11 cellular contexts compared by ENCODE assay signal in genomic region chr20:21513181-21513663, GRCh38. TPM values are rescaled to one million over a fixed set of nuclear protein-coding genes. Genes with fewer than 3 reads are reported as not detected.
DNase-seq lines count a peak whose midpoint lies in the region; ATAC-seq and TF ChIP-seq lines count a peak whose summit lies in the region.
"Had no signal": no experiment of that assay in that cellular context is flagged by ENCODE, and none has a peak within 500 bp of the region (broad histone marks: within the 10 kb centered on the region; RNA-seq: fewer than 3 reads in every experiment).

No MANE protein-coding gene starts in this region.

- H3K36me3 ChIP-seq in H7 (replicated peaks; ENCODE audit: control insufficient read depth, insufficient read depth, low read length) (no peaks in the 10 kb centered on the region), breast epithelium (no peaks in the 10 kb centered on the region), neuronal stem cell (replicated peaks in 1 of 2; ENCODE audit: control insufficient read depth in 2 of 2, insufficient read depth in 2 of 2, low read length in 2 of 2) (no peaks in the 10 kb centered on the region)

- H4K91ac ChIP-seq in neuronal stem cell (ENCODE audit: low read depth, low read length, poor library complexity): no peak overlapping the region

- H3K4me2 ChIP-seq in neuronal stem cell (ENCODE audit: insufficient read depth, low read length, poor library complexity, severe bottlenecking): no peak overlapping the region

- DNase-seq in H7 (peak; percentile 72), breast epithelium (ENCODE audit: low spot score in 2 of 2) (no peak), neuronal stem cell (ENCODE audit: low spot score) (no peak), sciatic nerve (ENCODE audit: low spot score) (no peak)
- DNase-seq: amniotic stem cell, mucosa of descending colon had no signal

- no peak for TF ChIP-seq POLR2A in breast epithelium (IDR thresholded peaks at IDR 0.05)

- ATAC-seq in HG03442 (IDR thresholded peaks at IDR 0.05; ENCODE audit: unreplicated experiment): no peak
- ATAC-seq in sciatic nerve: no peak
- no peak for ATAC-seq in GM21390 (IDR thresholded peaks at IDR 0.05; ENCODE audit: unreplicated experiment)
- ATAC-seq in HG02981 (IDR thresholded peaks at IDR 0.05; ENCODE audit: unreplicated experiment): no peak

- no peak overlapping the region for H2BK12ac ChIP-seq in neuronal stem cell (ENCODE audit: low read length)

- H3K27me3 ChIP-seq in H7 (ENCODE audit: control insufficient read depth, insufficient read depth, low read length) (peaks cover 92% of the 10 kb centered on the region), breast epithelium (peaks cover 8 to 100% of the 10 kb centered on the region in 2 donors), neuronal stem cell (ENCODE audit: control insufficient read depth in 3 of 3, insufficient read depth in 3 of 3, low read depth in 1 of 3, low read length in 3 of 3) (peaks cover 81 to 98% (median 95%) of the 10 kb centered on the region in 3 experiments)

- H3K4ac ChIP-seq in neuronal stem cell (ENCODE audit: low read length): no peak overlapping the region

- no peak overlapping the region for H2BK15ac ChIP-seq in neuronal stem cell (ENCODE audit: low read length)

- no peaks in the 10 kb centered on the region for H3K9me3 ChIP-seq in breast epithelium
- no peaks in the 10 kb centered on the region for H3K9me3 ChIP-seq in neuronal stem cell (replicated peaks in 1 of 2; ENCODE audit: control insufficient read depth in 2 of 2, insufficient read depth in 1 of 2, low read depth in 1 of 2, low read length in 2 of 2)
- H3K9me3 ChIP-seq: mucosa of descending colon had no signal

- peak overlapping the region; percentile 88 for H2AK5ac ChIP-seq in neuronal stem cell (ENCODE audit: low read depth, low read length)

- H3K9ac ChIP-seq in neuronal stem cell (ENCODE audit: low read depth, low read length, poor library complexity): no peak overlapping the region

- peak overlapping the region; percentile 21 for H3K14ac ChIP-seq in neuronal stem cell (ENCODE audit: low read length)

- TF ChIP-seq CTCF in C4-2B (conservative IDR thresholded peaks at IDR 0.05): no peak
- no peak for TF ChIP-seq CTCF in breast epithelium (IDR thresholded peaks at IDR 0.05)

- 0 out of 2 replicates have a peak overlapping the region, but pooled peaks have one; percentile 4 for H3K4me3 ChIP-seq in H7 (ENCODE audit: insufficient read depth, low read depth, low read length)
- peak overlapping the region; percentile 14 to 55 (median 18) for H3K4me3 ChIP-seq in breast epithelium
- H3K4me3 ChIP-seq in neuronal stem cell (ENCODE audit: low read length in 2 of 2): no peak overlapping the region
- H3K4me3 ChIP-seq: mucosa of descending colon had no signal

- intact Hi-C loops in breast epithelium (cut with DNase I; ENCODE audit: low total_unique reads): no loop called here
- intact Hi-C loops in sciatic nerve (cut with DNase I): no loop called here

- peak overlapping the region; percentile 33 for H2AFZ ChIP-seq in neuronal stem cell (ENCODE audit: low read length)

- H3K27ac ChIP-seq in C4-2B (peak overlapping the region; percentile 8; the same call in 1 of the 2 replicates), breast epithelium (no peak overlapping the region), neuronal stem cell (replicated peaks; ENCODE audit: low read length) (no peak overlapping the region)

- H2BK5ac ChIP-seq in neuronal stem cell (ENCODE audit: low read length): no peak overlapping the region

- peaks cover 0 to 15% of the 10 kb centered on the region in 2 donors for H3K4me1 ChIP-seq in breast epithelium
- H3K4me1 ChIP-seq in neuronal stem cell (ENCODE audit: control insufficient read depth in 2 of 2, insufficient read depth in 1 of 2, low read depth in 1 of 2, low read length in 2 of 2): peaks cover 10 to 15% of the 10 kb centered on the region in 2 donors

- no peak overlapping the region for H4K8ac ChIP-seq in neuronal stem cell (ENCODE audit: low read depth, low read length)

- H3K79me1 ChIP-seq in neuronal stem cell (ENCODE audit: low read depth, low read length): no peaks in the 10 kb centered on the region

- peak overlapping the region; percentile 76 for H3K18ac ChIP-seq in neuronal stem cell (ENCODE audit: low read length)

- H3K23ac ChIP-seq in neuronal stem cell (ENCODE audit: low read depth, low read length, poor library complexity): no peak overlapping the region

- H2BK120ac ChIP-seq in neuronal stem cell (ENCODE audit: low read depth, low read length): no peak overlapping the region

- no CpG with 5 or more reads among the region's 30 CpGs for WGBS in neuronal stem cell (ENCODE audit: extremely low coverage in 2 of 2, insufficient read length in 2 of 2, insufficient replicate concordance in 1 of 2), 2 donors

RNA-seq across cellular contexts. Expression of gene NKX2-2, which starts 0.6 kb away (rescaled TPM):
- total RNA-seq in H7 (2014; rRNA removed; shearing (Covaris generic)): 0.45 TPM in 1 of 2 replicates, not detected in the other
- total RNA-seq in breast epithelium (not detected), sciatic nerve (not detected)
- polyA plus RNA-seq in neuronal stem cell (2013, experiment 1 of 2): not detected
- not detected for polyA plus RNA-seq in neuronal stem cell (2013, experiment 2 of 2)
- total RNA-seq: LHCN-M2 had no signal

Comparison
In these comparisons a context has a peak if more than half of its experiments do, and no peak if none do; other contexts are left out.
1. H3K4me3 ChIP-seq: peak in H7 (single experiment) and breast epithelium (3 of 3); none in neuronal stem cell (0 of 2).